ENCODE assay signal across 14 cellular contexts in the genomic region with DNA sequence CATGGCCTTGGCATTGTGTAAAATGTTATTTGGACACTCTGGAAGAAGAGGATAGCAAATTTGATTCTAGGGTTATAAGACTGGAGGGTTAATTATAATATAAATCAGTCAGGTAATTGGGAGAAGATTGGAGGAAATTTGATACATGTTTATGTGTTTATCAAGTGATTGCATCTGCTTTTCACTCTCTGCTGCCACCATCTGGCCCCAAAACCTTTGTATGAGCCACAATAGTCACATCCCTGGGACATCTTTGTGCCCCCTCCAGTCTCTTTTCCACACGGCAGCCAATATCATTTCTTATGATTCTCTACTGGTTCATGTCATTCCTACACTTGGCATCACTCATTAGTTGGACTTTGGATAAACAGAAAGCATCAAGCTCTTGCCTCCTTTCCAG.
A peak's percentile ranks its signal among the peaks of the same experiment; 100 is the strongest.
DNase-seq lines count a peak whose midpoint lies in the region; ATAC-seq and TF ChIP-seq lines count a peak whose summit lies in the region.
"Had no signal": no experiment of that assay in that cellular context is flagged by ENCODE, and none has a peak within 500 bp of the region (broad histone marks: within the 10 kb centered on the region; RNA-seq: fewer than 3 reads in every experiment).

No MANE protein-coding gene starts in this region.

- H3K4me3 ChIP-seq in SU-DHL-6 (ENCODE audit: insufficient read depth, low read length, poor library complexity, severe bottlenecking), result no peak overlapping the region
- H3K4me3 ChIP-seq: BLaER1 treated with 17β-estradiol and CSF1 and Interleukin-3, amounts not matched to agents 10 nM and 100 nM; thoracic aorta had no signal

- no peak overlapping the region for H3K27ac Mint-ChIP-seq in activated naive CD4-positive, alpha-beta T cell treated with anti-CD3 and anti-CD28 coated beads for 36 hours
- no peak overlapping the region for H3K27ac Mint-ChIP-seq in activated naive CD4-positive, alpha-beta T cell treated with anti-CD3 and anti-CD28 coated beads, Interleukin-2, amount 50 U/mL, for 72 hours
- H3K27ac Mint-ChIP-seq: immature natural killer cell had no signal

- no peaks in the 10 kb centered on the region for H3K9me2 ChIP-seq in SU-DHL-6 (replicated peaks; ENCODE audit: insufficient read depth, low read length)

- H3K36me3 Mint-ChIP-seq in activated naive CD4-positive, alpha-beta T cell treated with anti-CD3 and anti-CD28 coated beads for 36 hours (ENCODE audit: low read depth), result peaks cover 3% of the 10 kb centered on the region
- peaks cover 0 to 7% of the 10 kb centered on the region in 2 donors for H3K36me3 Mint-ChIP-seq in activated naive CD4-positive, alpha-beta T cell treated with anti-CD3 and anti-CD28 coated beads, Interleukin-2, amount 50 U/mL, for 72 hours
- H3K36me3 Mint-ChIP-seq: immature natural killer cell had no signal

- no peaks in the 10 kb centered on the region for H3K9me3 Mint-ChIP-seq in activated naive CD4-positive, alpha-beta T cell treated with anti-CD3 and anti-CD28 coated beads for 36 hours
- peaks cover 3 to 5% of the 10 kb centered on the region in 2 donors for H3K9me3 Mint-ChIP-seq in activated naive CD4-positive, alpha-beta T cell treated with anti-CD3 and anti-CD28 coated beads, Interleukin-2, amount 50 U/mL, for 72 hours

- no peak overlapping the region for H2AFZ ChIP-seq in SU-DHL-6 (ENCODE audit: low read depth, low read length, severe bottlenecking)

- no peak overlapping the region for H3K4me3 Mint-ChIP-seq in activated naive CD4-positive, alpha-beta T cell treated with anti-CD3 and anti-CD28 coated beads for 36 hours
- H3K4me3 Mint-ChIP-seq: immature natural killer cell had no signal

- peak; percentile 14 for TF ChIP-seq CTCF in SU-DHL-6 (IDR thresholded peaks at IDR 0.05; ENCODE audit: insufficient read depth, low read length, poor library complexity, severe bottlenecking)

- no peaks in the 10 kb centered on the region for H3F3A ChIP-seq in SU-DHL-6 (ENCODE audit: insufficient read depth)

- H3K27ac ChIP-seq in SU-DHL-6 (ENCODE audit: low read depth, low read length), result no peak overlapping the region
- H3K27ac ChIP-seq: BLaER1 treated with 17β-estradiol and CSF1 and Interleukin-3, amounts not matched to agents 10 nM and 100 nM; thoracic aorta had no signal

- H3K9me3 ChIP-seq in SU-DHL-6 (ENCODE audit: insufficient read depth, low read length), result no peaks in the 10 kb centered on the region
- H3K9me3 ChIP-seq: BLaER1 treated with 17β-estradiol and CSF1 and Interleukin-3, amounts not matched to agents 10 nM and 100 nM; thoracic aorta had no signal

- CTCF ChIA-PET in activated naive CD4-positive, alpha-beta T cell treated with anti-CD3 and anti-CD28 coated beads for 36 hours (lab: Charles Lee), result interaction anchor here (0.6 to 1.2 kb wide), 3 partner anchors 12 to 199 kb away, joined by 3 read pairs; no protein-coding TSS in a partner anchor

- H3K9ac ChIP-seq in SU-DHL-6 (ENCODE audit: low read length), result no peak overlapping the region
- H3K9ac ChIP-seq: BLaER1 treated with 17β-estradiol and CSF1 and Interleukin-3, amounts not matched to agents 10 nM and 100 nM had no signal

- no peaks in the 10 kb centered on the region for H3K4me1 Mint-ChIP-seq in activated naive CD4-positive, alpha-beta T cell treated with anti-CD3 and anti-CD28 coated beads for 36 hours (ENCODE audit: low read depth)
- H3K4me1 Mint-ChIP-seq: immature natural killer cell had no signal

- ATAC-seq in activated naive CD4-positive, alpha-beta T cell treated with anti-CD3 and anti-CD28 coated beads, Interleukin-2, amount 50 U/mL, for 72 hours, result no peak

- no peaks in the 10 kb centered on the region for H3K36me3 ChIP-seq in SU-DHL-6 (ENCODE audit: low read length)
- H3K36me3 ChIP-seq: BLaER1 treated with 17β-estradiol and CSF1 and Interleukin-3, amounts not matched to agents 10 nM and 100 nM; thoracic aorta had no signal

- H3K79me2 ChIP-seq in SU-DHL-6 (ENCODE audit: insufficient read depth, low read length), result no peaks in the 10 kb centered on the region

- no peaks in the 10 kb centered on the region for H3K27me3 Mint-ChIP-seq in activated naive CD4-positive, alpha-beta T cell treated with anti-CD3 and anti-CD28 coated beads for 36 hours (ENCODE audit: low read depth)

- intact Hi-C loops in activated naive CD4-positive, alpha-beta T cell treated with anti-CD3 and anti-CD28 coated beads for 36 hours (cut with micrococcal nuclease), result loop anchor here (1.0 kb wide), 2 partner anchors 355 to 437 kb away; no protein-coding TSS in a partner anchor
- intact Hi-C loops in cardiac septum (cut with DNase I), result no loop called here

- H3K4me2 ChIP-seq in SU-DHL-6 (ENCODE audit: low read depth, low read length, poor library complexity, severe bottlenecking), result no peak overlapping the region
- H3K4me2 ChIP-seq: BLaER1 treated with 17β-estradiol and CSF1 and Interleukin-3, amounts not matched to agents 10 nM and 100 nM had no signal

- H4K20me1 ChIP-seq in SU-DHL-6 (ENCODE audit: low read depth, low read length), result no peaks in the 10 kb centered on the region
- H4K20me1 ChIP-seq: BLaER1 treated with 17β-estradiol and CSF1 and Interleukin-3, amounts not matched to agents 10 nM and 100 nM had no signal

- DNase-seq in activated naive CD4-positive, alpha-beta T cell treated with anti-CD3 and anti-CD28 coated beads for 36 hours, result peak; percentile 47
- no peak for DNase-seq in activated naive CD4-positive, alpha-beta T cell treated with anti-CD3 and anti-CD28 coated beads, Interleukin-2, amount 50 U/mL, for 72 hours (ENCODE audit: low spot score in 2 of 2)
- DNase-seq in foreskin melanocyte (peak; percentile 2), superior temporal gyrus (ENCODE audit: extremely low spot score) (peak; percentile 51), cardiac septum (ENCODE audit: low spot score) (no peak), NK-92 (lab: John Stamatoyannopoulos, UW; ENCODE audit: unreplicated experiment) (no peak), GM19238 (ENCODE audit: insufficient read length, low spot score) (no peak)
- DNase-seq: activated CD4-positive, CD25-positive, alpha-beta regulatory T cell treated with anti-CD3 and anti-CD28 coated beads, Interleukin-2, amount 50 U/mL, for 72 hours; NCI-H1417 treated with DMSO at 0.1 percent for 48 hours; small intestine had no signal

- no peaks in the 10 kb centered on the region for H3K27me3 ChIP-seq in SU-DHL-6 (ENCODE audit: low read length)
- H3K27me3 ChIP-seq: BLaER1 treated with 17β-estradiol and CSF1 and Interleukin-3, amounts not matched to agents 10 nM and 100 nM had no signal

Comparison
In these comparisons a context has a peak if more than half of its experiments do, and no peak if none do; other contexts are left out.
1. DNase-seq: peak in activated naive CD4-positive, alpha-beta T cell treated with anti-CD3 and anti-CD28 coated beads for 36 hours (single experiment), foreskin melanocyte (single experiment) and superior temporal gyrus (single experiment); none in activated naive CD4-positive, alpha-beta T cell treated with anti-CD3 and anti-CD28 coated beads, Interleukin-2, amount 50 U/mL, for 72 hours (0 of 2), cardiac septum (single experiment), NK-92 (single experiment) and GM19238 (single experiment).